8 cellular contexts compared by ENCODE assay signal in genomic region chr3:114179575-114179974, GRCh38. TPM values are rescaled to one million over a fixed set of nuclear protein-coding genes. Genes with fewer than 3 reads are reported as not detected.
A peak's percentile ranks its signal among the peaks of the same experiment; 100 is the strongest.
DNase-seq lines count a peak whose midpoint lies in the region; ATAC-seq and TF ChIP-seq lines count a peak whose summit lies in the region.

No MANE protein-coding gene starts in this region.

- H3K27ac ChIP-seq in foreskin keratinocyte = no peak overlapping the region

- DNase-seq in Caki2 (ENCODE audit: low read depth) (peak; percentile 16), RKO (ENCODE audit: low spot score) (peak; percentile 55), foreskin keratinocyte (no peak), NCI-H526 treated with DMSO at 0.1 percent for 48 hours (lab: John Stamatoyannopoulos, UW) (no peak)
- no peak for DNase-seq in NK-92 treated with Interleukin-12 subunit alpha and Interleukin-12 subunit beta, amount 100 ng/mL, for 24 hours (lab: John Stamatoyannopoulos, UW)
- no peak for DNase-seq in stimulated activated CD4-positive, alpha-beta T cell treated with anti-CD3 and anti-CD28 coated beads, Interleukin-4, amount 100 ng/mL, for 4 hours

- TF ChIP-seq CTCF in foreskin keratinocyte (conservative IDR thresholded peaks at IDR 0.05) = peak; percentile 34

- ATAC-seq in HG03442 (IDR thresholded peaks at IDR 0.05; ENCODE audit: unreplicated experiment) (peak; percentile 49), foreskin keratinocyte (peak; percentile 35), HG03196 (IDR thresholded peaks at IDR 0.05; ENCODE audit: unreplicated experiment) (no peak)

- H3K4me1 ChIP-seq in foreskin keratinocyte = no peaks in the 10 kb centered on the region

- H3K27me3 ChIP-seq in foreskin keratinocyte = no peaks in the 10 kb centered on the region

- in situ Hi-C loops in Caki2 (cut with HindIII; ENCODE audit: low pct_unique_long_range_greater_than_20kb, low sequenced_read_pairs) = no loop called here

RNA-seq across cellular contexts. Expression of gene DRD3, which starts 0.7 kb away (rescaled TPM):
- not detected in 2 replicates for total RNA-seq in Caki2 (2014; rRNA removed; shearing (Covaris generic); ENCODE audit: low replicate concordance)
- not detected in 2 replicates for total RNA-seq in foreskin keratinocyte
- polyA plus RNA-seq in foreskin keratinocyte = not detected in 2 replicates

RNA-seq across cellular contexts. Expression of gene ZNF80, which starts 57.8 kb away (rescaled TPM):
- total RNA-seq in Caki2 (2014; rRNA removed; shearing (Covaris generic); ENCODE audit: low replicate concordance) = not detected in 2 replicates
- total RNA-seq in foreskin keratinocyte = not detected in 2 replicates
- not detected in 2 replicates for polyA plus RNA-seq in foreskin keratinocyte

Comparison
In these comparisons a context has a peak if more than half of its experiments do, and no peak if none do; other contexts are left out.
1. DNase-seq: peak in Caki2 (single experiment) and RKO (single experiment); none in foreskin keratinocyte (0 of 2), NCI-H526 treated with DMSO at 0.1 percent for 48 hours (single experiment), NK-92 treated with Interleukin-12 subunit alpha and Interleukin-12 subunit beta, amount 100 ng/mL, for 24 hours (single experiment) and stimulated activated CD4-positive, alpha-beta T cell treated with anti-CD3 and anti-CD28 coated beads, Interleukin-4, amount 100 ng/mL, for 4 hours (0 of 2).